8 cellular contexts compared by ENCODE assay signal in genomic region chr12:7588703-7589329, GRCh38.
DNase-seq lines count a peak whose midpoint lies in the region; ATAC-seq, FAIRE-seq and TF ChIP-seq lines count a peak whose summit lies in the region.

No MANE protein-coding gene starts in this region.

- no peak for ATAC-seq in HG03432 (IDR thresholded peaks at IDR 0.05; ENCODE audit: unreplicated experiment)
- ATAC-seq in GM21526 (IDR thresholded peaks at IDR 0.05; ENCODE audit: low FRiP score, unreplicated experiment), result no peak

- DNase-seq in ACHN (peak; percentile 80), NCI-H526 (lab: John Stamatoyannopoulos, UW) (peak; percentile 59 to 86), activated T-cell treated with anti-CD3 and anti-CD28 coated beads for 4 hours (peak; percentile 18), frontal cortex (ENCODE audit: low spot score in 2 of 2) (peak; percentile 21 to 31), putamen (ENCODE audit: low spot score) (peak; percentile 44)

- peak; percentile 70 for TF ChIP-seq CTCF in GM12872 (IDR thresholded peaks at IDR 0.05; ENCODE audit: insufficient read depth, low read depth, low read length)

- FAIRE-seq in frontal cortex (lab: Jason Lieb, UNC), result no peak

- in situ Hi-C loops in ACHN (cut with HindIII; ENCODE audit: low pct_ligation_motif_present, low pct_unique_long_range_greater_than_20kb, low sequenced_read_pairs), result no loop called here

Comparison
In these comparisons a context has a peak if more than half of its experiments do, and no peak if none do; other contexts are left out.
1. DNase-seq: peak in every context shown above with its lines; median percentile 80 in ACHN; 72 in NCI-H526; 44 in putamen; 26 in frontal cortex; 18 in activated T-cell treated with anti-CD3 and anti-CD28 coated beads for 4 hours.